Comparison of ENCODE assay signal across 10 cellular contexts in genomic region chr1:116110507-116111195, GRCh38. TPM values are rescaled to one million over a fixed set of nuclear protein-coding genes. Genes with fewer than 3 reads are reported as not detected.
DNase-seq lines count a peak whose midpoint lies in the region; ATAC-seq and TF ChIP-seq lines count a peak whose summit lies in the region.
"Had no signal": no experiment of that assay in that cellular context is flagged by ENCODE, and none has a peak within 500 bp of the region (broad histone marks: within the 10 kb centered on the region; RNA-seq: fewer than 3 reads in every experiment).

No MANE protein-coding gene starts in this region.

- H3K27me3 Mint-ChIP-seq in activated naive CD8-positive, alpha-beta T cell treated with anti-CD3 and anti-CD28 coated beads for 36 hours = no peaks in the 10 kb centered on the region

- H3K36me3 Mint-ChIP-seq in activated naive CD8-positive, alpha-beta T cell treated with anti-CD3 and anti-CD28 coated beads for 36 hours = no peaks in the 10 kb centered on the region

- peaks cover 4% of the 10 kb centered on the region for H3K4me1 Mint-ChIP-seq in activated naive CD8-positive, alpha-beta T cell treated with anti-CD3 and anti-CD28 coated beads for 36 hours

- 53% methylated on average over 9 of the region's 9 CpGs for WGBS in suprapubic skin

- no peak for TF ChIP-seq POLR2A in suprapubic skin (IDR thresholded peaks at IDR 0.05)

- H3K27me3 ChIP-seq in adipocyte (replicated peaks; ENCODE audit: control insufficient read depth, insufficient read depth, low read length) = no peaks in the 10 kb centered on the region
- no peaks in the 10 kb centered on the region for H3K27me3 ChIP-seq in suprapubic skin

- H3K4me1 ChIP-seq in adipocyte (ENCODE audit: control insufficient read depth, insufficient read depth, low read length) (peaks cover 52% of the 10 kb centered on the region), suprapubic skin (peaks cover 28% of the 10 kb centered on the region)

- H3K27ac ChIP-seq in suprapubic skin = peak overlapping the region; percentile 78
- H3K27ac ChIP-seq: 22Rv1 had no signal

- H3K4me3 ChIP-seq in adipocyte (ENCODE audit: low read length) (peak overlapping the region; percentile 15), suprapubic skin (peak overlapping the region; percentile 30)

- peak; percentile 37 for ATAC-seq in HG03039 (IDR thresholded peaks at IDR 0.05; ENCODE audit: unreplicated experiment)

- no peak overlapping the region for H3K27ac Mint-ChIP-seq in activated naive CD8-positive, alpha-beta T cell treated with anti-CD3 and anti-CD28 coated beads for 36 hours

- H3K36me3 ChIP-seq in adipocyte (ENCODE audit: control insufficient read depth, insufficient read depth, low read length, severe bottlenecking) (no peaks in the 10 kb centered on the region), suprapubic skin (no peaks in the 10 kb centered on the region)

- H3K4me3 Mint-ChIP-seq in activated naive CD8-positive, alpha-beta T cell treated with anti-CD3 and anti-CD28 coated beads for 36 hours = no peak overlapping the region
- H3K4me3 Mint-ChIP-seq: IgD-negative memory B cell had no signal

- peak overlapping the region; percentile 2 for H3K9ac ChIP-seq in adipocyte (ENCODE audit: low read length)

- H3K9me3 ChIP-seq in adipocyte (ENCODE audit: control insufficient read depth, low read length) = no peaks in the 10 kb centered on the region
- H3K9me3 ChIP-seq in suprapubic skin = no peaks in the 10 kb centered on the region

- TF ChIP-seq EP300 in suprapubic skin (IDR thresholded peaks at IDR 0.05) = no peak

- DNase-seq in NCI-H2227 (lab: John Stamatoyannopoulos, UW; ENCODE audit: unreplicated experiment) (peak; percentile 36), NCI-H2227 treated with DMSO at 0.1 percent for 48 hours (lab: John Stamatoyannopoulos, UW) (no peak), adipocyte (ENCODE audit: low read depth) (no peak), suprapubic skin (ENCODE audit: low spot score in 2 of 2) (no peak), AG20443 (ENCODE audit: low spot score) (no peak), NCI-H128 (lab: John Stamatoyannopoulos, UW; ENCODE audit: unreplicated experiment) (no peak)
- no peak for DNase-seq in activated naive CD8-positive, alpha-beta T cell treated with anti-CD3 and anti-CD28 coated beads for 36 hours

- no peaks in the 10 kb centered on the region for H3K9me3 Mint-ChIP-seq in activated naive CD8-positive, alpha-beta T cell treated with anti-CD3 and anti-CD28 coated beads for 36 hours
- H3K9me3 Mint-ChIP-seq: IgD-negative memory B cell had no signal

- no peak for TF ChIP-seq CTCF in suprapubic skin (IDR thresholded peaks at IDR 0.05)

RNA-seq across cellular contexts. Expression of gene MAB21L3, which starts 0.5 kb away (rescaled TPM):
- 10 to 100 TPM in 3 of 4 donors, 1 to 10 TPM in 1; 9.7 to 26.6 (median 20.7) TPM for total RNA-seq in suprapubic skin
- total RNA-seq in activated naive CD8-positive, alpha-beta T cell treated with anti-CD3 and anti-CD28 coated beads for 36 hours = under 1 TPM in 1 of 2 experiments, not detected in 1; 0.26 TPM

Comparison
In these comparisons a context has a peak if more than half of its experiments do, and no peak if none do; other contexts are left out.
1. RNA of gene MAB21L3, which starts 0.5 kb away (total RNA-seq): 9.7 to 26.6 TPM in suprapubic skin; 0.26 TPM in activated naive CD8-positive, alpha-beta T cell treated with anti-CD3 and anti-CD28 coated beads for 36 hours; every median in the first group is over 4 times any median in the second.